In the genomic region with DNA sequence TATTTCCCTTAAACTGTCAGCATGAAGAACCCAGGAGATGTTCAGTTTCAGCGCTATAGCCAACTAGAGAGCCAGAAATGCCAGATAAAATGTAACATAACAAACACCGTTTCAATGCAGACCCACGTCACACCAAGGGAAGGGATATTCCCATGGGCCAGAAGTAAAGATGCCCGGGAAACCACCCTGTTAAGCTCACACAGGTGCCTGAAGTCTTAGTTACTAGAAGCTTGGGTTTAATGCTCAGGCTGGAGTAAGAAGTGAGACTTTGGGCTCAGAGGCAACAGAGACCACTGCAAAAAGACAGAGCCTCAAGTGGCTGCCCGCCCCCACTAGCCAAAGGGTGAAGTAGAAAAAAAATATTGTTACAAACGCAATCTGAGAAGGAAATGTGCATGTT, we compare ENCODE assay signal across 13 cellular contexts. TPM values are rescaled to one million over a fixed set of nuclear protein-coding genes. Genes with fewer than 3 reads are reported as not detected.
DNase-seq lines count a peak whose midpoint lies in the region; ATAC-seq and TF ChIP-seq lines count a peak whose summit lies in the region.
"Had no signal": no experiment of that assay in that cellular context is flagged by ENCODE, and none has a peak within 500 bp of the region (broad histone marks: within the 10 kb centered on the region; RNA-seq: fewer than 3 reads in every experiment).

No MANE protein-coding gene starts in this region.

- no peaks in the 10 kb centered on the region for H3K27me3 ChIP-seq in adipocyte (replicated peaks; ENCODE audit: control insufficient read depth, insufficient read depth, low read length)
- H3K27me3 ChIP-seq: tibial nerve had no signal

- H3K9me3 ChIP-seq in adipocyte (ENCODE audit: control insufficient read depth, low read length) = no peaks in the 10 kb centered on the region
- H3K9me3 ChIP-seq: tibial nerve had no signal

- H3K36me3 Mint-ChIP-seq in activated T-cell treated with anti-CD3 and anti-CD28 coated beads, Interleukin-2, amount 50 U/mL, for 72 hours (ENCODE audit: insufficient read depth in 2 of 2) = peaks cover 12 to 29% of the 10 kb centered on the region in 2 donors
- no peaks in the 10 kb centered on the region for H3K36me3 Mint-ChIP-seq in Calu3 (ENCODE audit: insufficient read depth, unreplicated experiment)

- H3K4me1 Mint-ChIP-seq in activated T-cell treated with anti-CD3 and anti-CD28 coated beads, Interleukin-2, amount 50 U/mL, for 72 hours (ENCODE audit: low read depth) = peaks cover 53% of the 10 kb centered on the region
- H3K4me1 Mint-ChIP-seq in stimulated activated naive CD8-positive, alpha-beta T cell treated with anti-CD3 and anti-CD28 coated beads, Interleukin-15, amount 100 ng/mL, for 72 hours = peaks cover 76% of the 10 kb centered on the region
- H3K4me1 Mint-ChIP-seq in Calu3 (ENCODE audit: low read depth, unreplicated experiment) = peaks cover 20% of the 10 kb centered on the region

- peak overlapping the region; percentile 84 for H3K27ac Mint-ChIP-seq in activated T-cell treated with anti-CD3 and anti-CD28 coated beads, Interleukin-2, amount 50 U/mL, for 72 hours
- H3K27ac Mint-ChIP-seq in stimulated activated naive CD8-positive, alpha-beta T cell treated with anti-CD3 and anti-CD28 coated beads, Interleukin-15, amount 100 ng/mL, for 72 hours = peak overlapping the region; percentile 85 to 92
- no peak overlapping the region for H3K27ac Mint-ChIP-seq in Calu3 (ENCODE audit: unreplicated experiment)
- H3K27ac Mint-ChIP-seq: HFFc6 had no signal

- intact Hi-C loops in Calu3 (cut with micrococcal nuclease; ENCODE audit: unreplicated experiment) = no loop called here

- CTCF ChIA-PET in Calu3 (lab: Charles Lee) = no interaction called here

- BruUV-seq in Calu3 (replicated peaks; lab: Mats Ljungman, UMichigan) = no TSS peak

- H3K4me3 Mint-ChIP-seq in activated T-cell treated with anti-CD3 and anti-CD28 coated beads, Interleukin-2, amount 50 U/mL, for 72 hours = peak overlapping the region; percentile 5 to 52
- peak overlapping the region in 1 of 2 donors; percentile 29 for H3K4me3 Mint-ChIP-seq in stimulated activated naive CD8-positive, alpha-beta T cell treated with anti-CD3 and anti-CD28 coated beads, Interleukin-15, amount 100 ng/mL, for 72 hours
- no peak overlapping the region for H3K4me3 Mint-ChIP-seq in Calu3 (ENCODE audit: low read depth, unreplicated experiment)
- H3K4me3 Mint-ChIP-seq: HFFc6 had no signal

- H3K27me3 Mint-ChIP-seq in activated T-cell treated with anti-CD3 and anti-CD28 coated beads, Interleukin-2, amount 50 U/mL, for 72 hours (ENCODE audit: low read depth) = no peaks in the 10 kb centered on the region
- no peaks in the 10 kb centered on the region for H3K27me3 Mint-ChIP-seq in stimulated activated naive CD8-positive, alpha-beta T cell treated with anti-CD3 and anti-CD28 coated beads, Interleukin-15, amount 100 ng/mL, for 72 hours
- H3K27me3 Mint-ChIP-seq in Calu3 (ENCODE audit: unreplicated experiment) = no peaks in the 10 kb centered on the region

- H3K9ac ChIP-seq in adipocyte (ENCODE audit: low read length) = peak overlapping the region; percentile 54

- no peaks in the 10 kb centered on the region for H3K9me3 Mint-ChIP-seq in activated T-cell treated with anti-CD3 and anti-CD28 coated beads, Interleukin-2, amount 50 U/mL, for 72 hours
- no peaks in the 10 kb centered on the region for H3K9me3 Mint-ChIP-seq in stimulated activated naive CD8-positive, alpha-beta T cell treated with anti-CD3 and anti-CD28 coated beads, Interleukin-15, amount 100 ng/mL, for 72 hours
- no peaks in the 10 kb centered on the region for H3K9me3 Mint-ChIP-seq in Calu3 (ENCODE audit: low read depth, unreplicated experiment)
- H3K9me3 Mint-ChIP-seq: HFFc6 had no signal

- no peak for TF ChIP-seq CTCF in Calu3 (IDR thresholded peaks at IDR 0.05; ENCODE audit: unreplicated experiment)

- no peak for DNase-seq in activated T-cell treated with anti-CD3 and anti-CD28 coated beads, Interleukin-2, amount 50 U/mL, for 72 hours
- no peak for DNase-seq in activated T-cell treated with anti-CD3 and anti-CD28 coated beads, Interleukin-2, amount 50 U/mL, for 48 hours
- DNase-seq in NCI-H69 (lab: John Stamatoyannopoulos, UW) (peak; percentile 67), adipocyte (ENCODE audit: low read depth) (no peak), Calu3 (no peak), kidney glomerular epithelial cell (lab: John Stamatoyannopoulos, UW) (no peak)
- DNase-seq in stimulated activated naive CD8-positive, alpha-beta T cell treated with anti-CD3 and anti-CD28 coated beads, Interleukin-15, amount 100 ng/mL, for 72 hours = no peak
- DNase-seq: HFFc6, NCI-H1048, NCI-H446 treated with DMSO at 0.1 percent for 48 hours had no signal

- ATAC-seq in activated T-cell treated with anti-CD3 and anti-CD28 coated beads, Interleukin-2, amount 50 U/mL, for 72 hours (replicated peaks in 1 of 2) = no peak
- no peak for ATAC-seq in stimulated activated naive CD8-positive, alpha-beta T cell treated with anti-CD3 and anti-CD28 coated beads, Interleukin-15, amount 100 ng/mL, for 72 hours
- no peak for ATAC-seq in GM21526 (IDR thresholded peaks at IDR 0.05; ENCODE audit: low FRiP score, unreplicated experiment)
- ATAC-seq: Panc1 had no signal

- peaks cover 41% of the 10 kb centered on the region for H3K4me1 ChIP-seq in adipocyte (ENCODE audit: control insufficient read depth, insufficient read depth, low read length)

- no peak overlapping the region for H3K4me3 ChIP-seq in adipocyte (ENCODE audit: low read length)
- H3K4me3 ChIP-seq: tibial nerve had no signal

- H3K36me3 ChIP-seq in adipocyte (ENCODE audit: control insufficient read depth, insufficient read depth, low read length, severe bottlenecking) = peaks cover 91% of the 10 kb centered on the region

RNA-seq across cellular contexts. Expression of a gene that starts 52.3 kb away (rescaled TPM):
- total RNA-seq in activated T-cell treated with anti-CD3 and anti-CD28 coated beads, Interleukin-2, amount 50 U/mL, for 72 hours = 10 to 100 TPM; 59.9 to 66.2 TPM
- 0.97 and 1.1 TPM in 2 replicates for total RNA-seq in Calu3 (2022)

Comparison
In these comparisons a context has a peak if more than half of its experiments do, and no peak if none do; other contexts are left out.
1. RNA of a gene that starts 52.3 kb away (total RNA-seq): 59.9 to 66.2 TPM in activated T-cell treated with anti-CD3 and anti-CD28 coated beads, Interleukin-2, amount 50 U/mL, for 72 hours; 0.97 to 1.1 TPM in Calu3; every median in the first group is over 10 times any median in the second.